Comparison of ENCODE assay signal across 8 cellular contexts in the genomic region with DNA sequence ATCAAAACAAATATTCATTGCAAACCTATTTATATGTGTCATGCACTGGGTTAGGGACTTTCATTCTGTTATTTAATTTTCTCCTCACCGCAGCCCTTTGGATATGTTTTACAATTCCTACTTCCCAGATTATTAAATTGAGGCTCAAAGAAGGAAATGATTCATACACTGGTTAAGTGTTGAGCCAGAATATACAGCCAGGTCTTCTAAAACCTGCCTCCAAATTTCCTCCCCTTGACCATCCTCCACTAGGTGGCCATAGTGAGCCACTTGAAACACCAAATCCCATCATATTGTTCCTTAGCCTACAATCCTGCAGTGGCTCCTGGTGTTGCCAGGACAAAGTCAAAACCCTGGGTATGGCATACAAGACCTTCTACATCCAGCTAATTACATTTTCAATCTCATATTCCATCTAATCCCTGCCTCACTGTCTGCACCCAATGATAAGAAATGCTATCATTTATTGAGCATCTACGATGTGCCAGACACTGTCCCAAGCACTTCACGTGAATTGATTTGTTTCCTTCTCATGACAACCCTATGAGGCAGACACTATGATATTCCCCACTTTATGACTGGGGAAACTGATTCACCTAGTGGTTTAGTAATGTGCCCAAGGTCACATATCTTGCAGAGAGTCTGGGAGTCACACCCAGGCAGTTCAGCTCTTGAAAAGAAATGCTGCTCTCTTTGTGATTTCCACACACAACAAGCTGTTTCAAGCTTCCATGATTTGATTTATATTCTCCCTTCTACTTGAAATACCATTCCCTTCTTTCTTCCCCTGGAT. TPM values are rescaled to one million over a fixed set of nuclear protein-coding genes. Genes with fewer than 3 reads are reported as not detected.
DNase-seq lines count a peak whose midpoint lies in the region; ATAC-seq, FAIRE-seq and TF ChIP-seq lines count a peak whose summit lies in the region.

No MANE protein-coding gene starts in this region.

- TF ChIP-seq POLR2A in Peyer's patch (IDR thresholded peaks at IDR 0.05) (no peak), esophagus muscularis mucosa (IDR thresholded peaks at IDR 0.05; ENCODE audit: low read depth) (no peak)

- peak overlapping the region; percentile 86 for H3K27ac ChIP-seq in GM23248
- H3K27ac ChIP-seq in Peyer's patch: peak overlapping the region in 1 of 4 donors; percentile 69
- H3K27ac ChIP-seq in esophagus muscularis mucosa (replicated peaks in 1 of 4): no peak overlapping the region
- H3K27ac ChIP-seq in pancreas: peak overlapping the region in 2 of 4 donors; percentile 25 to 53

- no peaks in the 10 kb centered on the region for H4K20me1 ChIP-seq in GM23248 (ENCODE audit: insufficient read depth)

- peak in 3 of 4 donors; percentile 27 to 68 (median 58) for ATAC-seq in pancreas
- no peak for ATAC-seq in activated CD8-positive, alpha-beta memory T cell treated with anti-CD3 and anti-CD28 coated beads, Interleukin-2, amount 10 ng/mL, durations not matched to agents 7 days and 5 days

- H3K9me3 Mint-ChIP-seq in activated CD8-positive, alpha-beta memory T cell treated with anti-CD3 and anti-CD28 coated beads, Interleukin-2, amount 10 ng/mL, durations not matched to agents 7 days and 5 days (ENCODE audit: low read depth): no peaks in the 10 kb centered on the region

- H3K27me3 ChIP-seq in GM23248 (replicated peaks; ENCODE audit: insufficient read depth) (no peaks in the 10 kb centered on the region), Peyer's patch (no peaks in the 10 kb centered on the region), esophagus muscularis mucosa (no peaks in the 10 kb centered on the region), pancreas (no peaks in the 10 kb centered on the region)

- no peak overlapping the region for H3K27ac Mint-ChIP-seq in activated CD8-positive, alpha-beta memory T cell treated with anti-CD3 and anti-CD28 coated beads, Interleukin-2, amount 10 ng/mL, durations not matched to agents 7 days and 5 days

- intact Hi-C loops in esophagus muscularis mucosa (cut with DNase I) (loop anchor here (2.0 kb wide), 1 partner anchor 153 kb away; no protein-coding TSS in a partner anchor), pancreas (cut with DNase I) (loop anchor here in 1 of 3 donors (10.0 kb wide), 1 partner anchor 145 kb away; no protein-coding TSS in a partner anchor)

- in situ Hi-C loops in GM23248 (cut with MboI): no loop called here

- TF ChIP-seq EP300 in esophagus muscularis mucosa (IDR thresholded peaks at IDR 0.05): no peak

- peaks cover 33% of the 10 kb centered on the region for H3F3A ChIP-seq in GM23248 (ENCODE audit: insufficient read depth)

- no peak for FAIRE-seq in pancreas (lab: Jason Lieb, UNC)

- H3K4me1 ChIP-seq in GM23248 (ENCODE audit: insufficient read depth) (peaks cover 29% of the 10 kb centered on the region), Peyer's patch (peaks cover 0 to 30% (median 0%) of the 10 kb centered on the region in 4 donors), esophagus muscularis mucosa (peaks cover 7 to 16% (median 13%) of the 10 kb centered on the region in 4 donors), pancreas (peaks cover 0 to 15% (median 13%) of the 10 kb centered on the region in 3 donors)

- H3K4me2 ChIP-seq in GM23248 (ENCODE audit: unreplicated experiment): peak overlapping the region; percentile 68

- peak; percentile 79 for DNase-seq in AG09309 (ENCODE audit: low read depth)
- peak; percentile 91 for DNase-seq in GM23248
- DNase-seq in Peyer's patch: peak in 1 of 3 donors; percentile 72
- no peak for DNase-seq in esophagus muscularis mucosa (ENCODE audit: extremely low spot score)
- peak in 1 of 6 donors; percentile 30 for DNase-seq in pancreas
- no peak for DNase-seq in SHP77 treated with DMSO at 0.1 percent for 48 hours (lab: John Stamatoyannopoulos, UW)
- DNase-seq in NCI-H2107 treated with DMSO at 0.1 percent for 48 hours (lab: John Stamatoyannopoulos, UW; ENCODE audit: unreplicated experiment): no peak
- DNase-seq in activated CD8-positive, alpha-beta memory T cell treated with anti-CD3 and anti-CD28 coated beads, Interleukin-2, amount 10 ng/mL, durations not matched to agents 7 days and 5 days: no peak

- H3K4me1 Mint-ChIP-seq in activated CD8-positive, alpha-beta memory T cell treated with anti-CD3 and anti-CD28 coated beads, Interleukin-2, amount 10 ng/mL, durations not matched to agents 7 days and 5 days: no peaks in the 10 kb centered on the region

- H3K27me3 Mint-ChIP-seq in activated CD8-positive, alpha-beta memory T cell treated with anti-CD3 and anti-CD28 coated beads, Interleukin-2, amount 10 ng/mL, durations not matched to agents 7 days and 5 days: peaks cover 2% of the 10 kb centered on the region

- no peaks in the 10 kb centered on the region for H3K36me3 Mint-ChIP-seq in activated CD8-positive, alpha-beta memory T cell treated with anti-CD3 and anti-CD28 coated beads, Interleukin-2, amount 10 ng/mL, durations not matched to agents 7 days and 5 days

- 4% methylated on average over 3 of the region's 3 CpGs for WGBS in GM23248 (ENCODE audit: low coverage in 1 of 2, low lambda C conversion rate in 2 of 2, missing lambda C conversion rate in 2 of 2), 2 experiments
- 65% methylated on average over 3 of the region's 3 CpGs for WGBS in esophagus muscularis mucosa
- 69 to 74% methylated on average over 3 of the region's 3 CpGs for WGBS in pancreas, 2 donors

- H3K4me3 Mint-ChIP-seq in activated CD8-positive, alpha-beta memory T cell treated with anti-CD3 and anti-CD28 coated beads, Interleukin-2, amount 10 ng/mL, durations not matched to agents 7 days and 5 days: no peak overlapping the region

- no peaks in the 10 kb centered on the region for H3K79me2 ChIP-seq in GM23248 (ENCODE audit: insufficient read depth)

- H3K9me3 ChIP-seq in GM23248 (ENCODE audit: low read depth) (no peaks in the 10 kb centered on the region), Peyer's patch (no peaks in the 10 kb centered on the region), esophagus muscularis mucosa (no peaks in the 10 kb centered on the region), pancreas (no peaks in the 10 kb centered on the region)

- peak overlapping the region; percentile 29; the same call in 1 of the 2 replicates for H2AFZ ChIP-seq in GM23248

- no peaks in the 10 kb centered on the region for H3K9me2 ChIP-seq in GM23248 (ENCODE audit: insufficient read depth)

- H3K4me3 ChIP-seq in AG09309 (ENCODE audit: control insufficient read depth, low read depth, low read length) (no peak overlapping the region), GM23248 (peak overlapping the region; percentile 39), Peyer's patch (no peak overlapping the region), esophagus muscularis mucosa (no peak overlapping the region), pancreas (no peak overlapping the region)

- TF ChIP-seq CTCF in AG09309 (IDR thresholded peaks at IDR 0.05; ENCODE audit: control insufficient read depth, insufficient read depth, low read depth, low read length, missing control alignments) (peak; percentile 88), Peyer's patch (IDR thresholded peaks at IDR 0.05) (peak in 5 of 6 experiments; percentile 10 to 82 (median 71)), esophagus muscularis mucosa (IDR thresholded peaks at IDR 0.05) (peak; percentile 60 to 82 (median 70)), pancreas (IDR thresholded peaks at IDR 0.05) (peak in 3 of 4 donors; percentile 25 to 43 (median 40))

- no peaks in the 10 kb centered on the region for H3K36me3 ChIP-seq in GM23248 (ENCODE audit: low read depth)
- no peaks in the 10 kb centered on the region for H3K36me3 ChIP-seq in Peyer's patch
- H3K36me3 ChIP-seq in esophagus muscularis mucosa: no peaks in the 10 kb centered on the region
- H3K36me3 ChIP-seq in pancreas: no peaks in the 10 kb centered on the region

- CTCF ChIA-PET in activated CD8-positive, alpha-beta memory T cell treated with anti-CD3 and anti-CD28 coated beads, Interleukin-2, amount 10 ng/mL, durations not matched to agents 7 days and 5 days (lab: Charles Lee): interaction anchor here (1.3 to 1.4 kb wide), 2 partner anchors 152 to 155 kb away, joined by 4 to 5 read pairs; no protein-coding TSS in a partner anchor

- peak overlapping the region; percentile 62; the same call in 1 of the 2 replicates for H3K9ac ChIP-seq in GM23248

RNA-seq across cellular contexts. Expression of gene KIRREL1, which starts 23.6 kb away (rescaled TPM):
- 108 and 110 TPM in 2 replicates for total RNA-seq in GM23248 (2014; rRNA removed; shearing (Covaris generic))
- polyA plus RNA-seq in GM23248 (2016; fragmentation: Nextera tagmentation; extraction: Ambion mirVana) (33.3 and 33.7 TPM in 2 replicates), pancreas (1 to 10 TPM; 2.5 to 3.8 TPM)
- total RNA-seq in Peyer's patch (10 to 100 TPM in 3 of 4 donors, 1 to 10 TPM in 1; 2.8 to 29.7 (median 11.1) TPM), esophagus muscularis mucosa (10 to 100 TPM; 37.4 to 77.1 (median 54.6) TPM), pancreas (10 to 100 TPM in 1 of 6 donors, 1 to 10 TPM in 5; 1.9 to 13.0 (median 4.9) TPM)
- total RNA-seq in activated CD8-positive, alpha-beta memory T cell treated with anti-CD3 and anti-CD28 coated beads, Interleukin-2, amount 10 ng/mL, durations not matched to agents 7 days and 5 days: not detected

Comparison
In these comparisons a context has a peak if more than half of its experiments do, and no peak if none do; other contexts are left out.
1. DNase-seq: peak in AG09309 (single experiment) and GM23248 (single experiment); none in esophagus muscularis mucosa (single experiment), SHP77 treated with DMSO at 0.1 percent for 48 hours (single experiment), NCI-H2107 treated with DMSO at 0.1 percent for 48 hours (single experiment) and activated CD8-positive, alpha-beta memory T cell treated with anti-CD3 and anti-CD28 coated beads, Interleukin-2, amount 10 ng/mL, durations not matched to agents 7 days and 5 days (single experiment).
2. Peak in every context shown above with its lines, with median percentiles within 50 percentile points of each other: CTCF ChIP-seq.